ENCODE assay signal across 25 cellular contexts in genomic region chr19:30325657-30326056, GRCh38. TPM values are rescaled to one million over a fixed set of nuclear protein-coding genes. Genes with fewer than 3 reads are reported as not detected.
"Had no signal": no experiment of that assay in that cellular context is flagged by ENCODE, and none has a peak within 500 bp of the region (broad histone marks: within the 10 kb centered on the region; RNA-seq: fewer than 3 reads in every experiment).

No MANE protein-coding gene starts in this region.

- H3K36me3 Mint-ChIP-seq: activated naive CD8-positive, alpha-beta T cell; mesothelial cell of epicardium; naive thymus-derived CD8-positive, alpha-beta T cell; WTC11 had no signal

- H3K27me3 ChIP-seq: adrenal gland, ascending aorta, heart right ventricle, thyroid gland had no signal

- H3K9me3 Mint-ChIP-seq: activated T-helper 2 cell treated with anti-CD3 and anti-CD28 coated beads, Interferon-gamma antibody, Interleukin-2, Interleukin-4, amounts not matched to agents 10 μg/mL and 5 μg/mL and 100 μg/mL, durations not matched to agents 14 hours and 24 hours and 36 hours; mesothelial cell of epicardium had no signal

- H3K4me3 Mint-ChIP-seq: activated naive CD8-positive, alpha-beta T cell; activated T-cell treated with anti-CD3 and anti-CD28 coated beads, Interleukin-2, amount 50 U/mL, for 4 hours; mesothelial cell of epicardium; naive thymus-derived CD8-positive, alpha-beta T cell; WTC11 had no signal

- H3K36me3 ChIP-seq: adrenal gland, ascending aorta, breast epithelium, heart right ventricle, thyroid gland had no signal

- ATAC-seq: activated T-cell treated with anti-CD3 and anti-CD28 coated beads, Interleukin-2, amount 50 U/mL, for 4 hours; left colon; naive thymus-derived CD8-positive, alpha-beta T cell; WTC11 had no signal

- H2AFZ ChIP-seq: parathyroid adenoma had no signal

- H3K4me1 Mint-ChIP-seq: naive thymus-derived CD8-positive, alpha-beta T cell had no signal

- H3K9ac ChIP-seq: parathyroid adenoma had no signal

- H3K4me1 ChIP-seq: adrenal gland, ascending aorta, breast epithelium, parathyroid adenoma had no signal

- DNase-seq: activated CD8-positive, alpha-beta memory T cell treated with anti-CD3 and anti-CD28 coated beads, Interleukin-2, amount 50 U/mL, for 4 hours; activated naive CD4-positive, alpha-beta T cell; activated T-cell treated with anti-CD3 and anti-CD28 coated beads, Interleukin-2, amount 50 U/mL, for 4 hours; cerebellar nuclear complex; cortex of kidney; islet precursor cell; left colon; stimulated activated CD4-positive, alpha-beta T cell treated with anti-CD3 and anti-CD28 coated beads, Interleukin-2, amount 100 ng/mL, for 48 hours; stimulated activated naive CD4-positive, alpha-beta T cell treated with Interleukin-2 at 50 U/mL for 16 hours; T-helper 1 cell had no signal

- H3K9me3 ChIP-seq: adrenal gland, ascending aorta, breast epithelium, heart right ventricle, thyroid gland had no signal

- H3K4me3 ChIP-seq: adrenal gland, ascending aorta, breast epithelium, thyroid gland had no signal

- H3K79me2 ChIP-seq: parathyroid adenoma had no signal

- H3K27ac Mint-ChIP-seq: activated naive CD8-positive, alpha-beta T cell; activated T-helper 2 cell treated with anti-CD3 and anti-CD28 coated beads, Interferon-gamma antibody, Interleukin-2, Interleukin-4, amounts not matched to agents 10 μg/mL and 5 μg/mL and 100 μg/mL, durations not matched to agents 14 hours and 24 hours and 36 hours; mesothelial cell of epicardium; naive thymus-derived CD8-positive, alpha-beta T cell; WTC11 had no signal

- H3K27ac ChIP-seq: adrenal gland, ascending aorta, breast epithelium, epithelial cell of prostate, parathyroid adenoma, thyroid gland had no signal

RNA-seq across cellular contexts. Expression of gene ZNF536, which starts 46.5 kb away (rescaled TPM):
- total RNA-seq: activated T-cell treated with anti-CD3 and anti-CD28 coated beads, Interleukin-2, amount 50 U/mL, for 4 hours; activated T-helper 2 cell treated with anti-CD3 and anti-CD28 coated beads, Interferon-gamma antibody, Interleukin-2, Interleukin-4, amounts not matched to agents 10 μg/mL and 5 μg/mL and 100 μg/mL, durations not matched to agents 14 hours and 24 hours and 36 hours; ascending aorta; fibroblast of villous mesenchyme; lung microvascular endothelial cell; naive thymus-derived CD8-positive, alpha-beta T cell; pulmonary artery endothelial cell had no signal
- polyA plus RNA-seq: naive thymus-derived CD8-positive, alpha-beta T cell had no signal
